Comparison of ENCODE assay signal across 8 cellular contexts in the genomic region with DNA sequence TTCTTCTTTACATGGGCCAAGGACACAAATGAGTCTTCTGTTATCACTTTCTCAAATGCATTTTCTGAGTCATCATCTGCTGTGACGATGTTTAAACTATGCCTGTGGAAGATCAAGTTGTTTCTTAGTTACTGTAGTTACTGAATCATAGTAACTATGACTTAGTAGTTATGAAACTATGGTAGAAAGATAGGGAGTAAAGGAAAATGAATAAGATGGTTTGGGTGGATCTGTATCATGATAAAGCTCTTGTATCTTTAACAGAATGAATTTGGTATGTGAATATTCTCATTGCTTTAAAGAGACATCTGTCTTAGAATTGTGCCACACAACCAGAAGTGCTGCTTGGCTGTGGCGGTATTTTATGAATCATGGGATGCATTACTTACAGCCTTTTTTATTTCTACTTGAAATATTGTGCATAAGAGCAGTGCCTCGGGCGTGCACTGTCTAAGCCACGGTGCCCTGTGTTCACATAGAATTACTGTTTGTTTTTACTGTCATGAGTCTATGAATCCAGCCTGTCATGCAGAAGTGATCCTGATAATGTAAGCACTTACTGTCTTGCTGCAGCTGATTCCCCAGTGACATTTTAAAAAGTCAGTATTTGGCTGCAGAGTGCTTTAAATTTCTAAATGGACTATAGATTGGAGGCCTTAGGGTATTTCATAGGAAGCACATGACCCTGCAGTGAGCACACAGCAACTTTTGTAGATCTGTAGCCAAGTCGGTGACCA.
DNase-seq lines count a peak whose midpoint lies in the region; ATAC-seq and TF ChIP-seq lines count a peak whose summit lies in the region.

No MANE protein-coding gene starts in this region.

- no peak for ATAC-seq in WTC11
- ATAC-seq in heart left ventricle, result peak; percentile 49 to 77 (median 62)
- ATAC-seq in GM21529 (IDR thresholded peaks at IDR 0.05; ENCODE audit: unreplicated experiment), result no peak

- 32 to 42% (median 37%) methylated on average over 6 of the region's 6 CpGs for WGBS in heart left ventricle, 4 donors

- DNase-seq in NCI-H1694 treated with DMSO at 0.1 percent for 48 hours (lab: John Stamatoyannopoulos, UW) (peak; percentile 19), NCI-H1694 (lab: John Stamatoyannopoulos, UW) (no peak), WTC11 (ENCODE audit: low spot score) (no peak), heart left ventricle (no peak), NK-92 (lab: John Stamatoyannopoulos, UW; ENCODE audit: unreplicated experiment) (no peak)
- DNase-seq in stimulated activated CD8-positive, alpha-beta memory T cell treated with anti-CD3 and anti-CD28 coated beads, Interleukin-4, amount 100 ng/mL, for 48 hours, result peak; percentile 36
- no peak for DNase-seq in effector CD8-positive, alpha-beta T cell (lab: John Stamatoyannopoulos, UW)

- peaks cover 3% of the 10 kb centered on the region; the same call in 1 of the 2 replicates for H3K4me1 Mint-ChIP-seq in WTC11

- peak overlapping the region in 5 of 12 donors; percentile 14 to 43 (median 29) for H3K27ac ChIP-seq in heart left ventricle

- peaks cover 0 to 14% (median under 1%) of the 10 kb centered on the region in 9 donors for H3K36me3 ChIP-seq in heart left ventricle

- no peak for TF ChIP-seq POLR2A in heart left ventricle (IDR thresholded peaks at IDR 0.05)

- intact Hi-C loops in heart left ventricle (cut with DNase I), result no loop called here

- POLR2A ChIA-PET in WTC11 (lab: Charles Lee), result no interaction called here

- no peaks in the 10 kb centered on the region for H3K27me3 ChIP-seq in heart left ventricle

- TF ChIP-seq CTCF in WTC11 (IDR thresholded peaks at IDR 0.05) (no peak), heart left ventricle (IDR thresholded peaks at IDR 0.05) (no peak)

- H3K4me1 ChIP-seq in heart left ventricle, result peaks cover 0 to 33% (median 17%) of the 10 kb centered on the region in 12 donors

- H3K9me3 ChIP-seq in heart left ventricle, result no peaks in the 10 kb centered on the region

- H3K36me3 Mint-ChIP-seq in WTC11, result no peaks in the 10 kb centered on the region

- no peaks in the 10 kb centered on the region for H3K9me3 Mint-ChIP-seq in WTC11

- no peak overlapping the region for H3K4me3 Mint-ChIP-seq in WTC11

- H3K4me3 ChIP-seq in heart left ventricle, result no peak overlapping the region

- H3K27ac Mint-ChIP-seq in WTC11, result peak overlapping the region; percentile 48; the same call in 1 of the 2 replicates

- CTCF ChIA-PET in WTC11 (lab: Charles Lee), result no interaction called here

- no peaks in the 10 kb centered on the region for H3K27me3 Mint-ChIP-seq in WTC11 (ENCODE audit: low read depth)

TF ChIP-seq in WTC11, 78 proteins besides CTCF, POLR2A, EP300 and RAD21:
- TF ChIP-seq FOXK1 (CRISPR knock-in tag; IDR thresholded peaks at IDR 0.05) (no peak), ZNF138 (CRISPR knock-in tag; conservative IDR thresholded peaks at IDR 0.05) (no peak), RORB (CRISPR knock-in tag; IDR thresholded peaks at IDR 0.05) (no peak), ZNF671 (CRISPR knock-in tag; IDR thresholded peaks at IDR 0.05) (no peak), ZNF219 (CRISPR knock-in tag; IDR thresholded peaks at IDR 0.05; ENCODE audit: borderline replicate concordance) (no peak), MXD4 (CRISPR knock-in tag; IDR thresholded peaks at IDR 0.05; ENCODE audit: borderline replicate concordance) (no peak)
- TF ChIP-seq, protein P1, sequence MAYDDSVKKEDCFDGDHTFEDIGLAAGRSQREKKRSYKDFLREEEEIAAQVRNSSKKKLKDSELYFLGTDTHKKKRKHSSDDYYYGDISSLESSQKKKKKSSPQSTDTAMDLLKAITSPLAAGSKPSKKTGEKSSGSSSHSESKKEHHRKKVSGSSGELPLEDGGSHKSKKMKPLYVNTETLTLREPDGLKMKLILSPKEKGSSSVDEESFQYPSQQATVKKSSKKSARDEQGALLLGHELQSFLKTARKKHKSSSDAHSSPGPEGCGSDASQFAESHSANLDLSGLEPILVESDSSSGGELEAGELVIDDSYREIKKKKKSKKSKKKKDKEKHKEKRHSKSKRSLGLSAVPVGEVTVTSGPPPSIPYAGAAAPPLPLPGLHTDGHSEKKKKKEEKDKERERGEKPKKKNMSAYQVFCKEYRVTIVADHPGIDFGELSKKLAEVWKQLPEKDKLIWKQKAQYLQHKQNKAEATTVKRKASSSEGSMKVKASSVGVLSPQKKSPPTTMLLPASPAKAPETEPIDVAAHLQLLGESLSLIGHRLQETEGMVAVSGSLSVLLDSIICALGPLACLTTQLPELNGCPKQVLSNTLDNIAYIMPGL (CRISPR knock-in tag; IDR thresholded peaks at IDR 0.05), result no peak
- TF ChIP-seq, protein P2, sequence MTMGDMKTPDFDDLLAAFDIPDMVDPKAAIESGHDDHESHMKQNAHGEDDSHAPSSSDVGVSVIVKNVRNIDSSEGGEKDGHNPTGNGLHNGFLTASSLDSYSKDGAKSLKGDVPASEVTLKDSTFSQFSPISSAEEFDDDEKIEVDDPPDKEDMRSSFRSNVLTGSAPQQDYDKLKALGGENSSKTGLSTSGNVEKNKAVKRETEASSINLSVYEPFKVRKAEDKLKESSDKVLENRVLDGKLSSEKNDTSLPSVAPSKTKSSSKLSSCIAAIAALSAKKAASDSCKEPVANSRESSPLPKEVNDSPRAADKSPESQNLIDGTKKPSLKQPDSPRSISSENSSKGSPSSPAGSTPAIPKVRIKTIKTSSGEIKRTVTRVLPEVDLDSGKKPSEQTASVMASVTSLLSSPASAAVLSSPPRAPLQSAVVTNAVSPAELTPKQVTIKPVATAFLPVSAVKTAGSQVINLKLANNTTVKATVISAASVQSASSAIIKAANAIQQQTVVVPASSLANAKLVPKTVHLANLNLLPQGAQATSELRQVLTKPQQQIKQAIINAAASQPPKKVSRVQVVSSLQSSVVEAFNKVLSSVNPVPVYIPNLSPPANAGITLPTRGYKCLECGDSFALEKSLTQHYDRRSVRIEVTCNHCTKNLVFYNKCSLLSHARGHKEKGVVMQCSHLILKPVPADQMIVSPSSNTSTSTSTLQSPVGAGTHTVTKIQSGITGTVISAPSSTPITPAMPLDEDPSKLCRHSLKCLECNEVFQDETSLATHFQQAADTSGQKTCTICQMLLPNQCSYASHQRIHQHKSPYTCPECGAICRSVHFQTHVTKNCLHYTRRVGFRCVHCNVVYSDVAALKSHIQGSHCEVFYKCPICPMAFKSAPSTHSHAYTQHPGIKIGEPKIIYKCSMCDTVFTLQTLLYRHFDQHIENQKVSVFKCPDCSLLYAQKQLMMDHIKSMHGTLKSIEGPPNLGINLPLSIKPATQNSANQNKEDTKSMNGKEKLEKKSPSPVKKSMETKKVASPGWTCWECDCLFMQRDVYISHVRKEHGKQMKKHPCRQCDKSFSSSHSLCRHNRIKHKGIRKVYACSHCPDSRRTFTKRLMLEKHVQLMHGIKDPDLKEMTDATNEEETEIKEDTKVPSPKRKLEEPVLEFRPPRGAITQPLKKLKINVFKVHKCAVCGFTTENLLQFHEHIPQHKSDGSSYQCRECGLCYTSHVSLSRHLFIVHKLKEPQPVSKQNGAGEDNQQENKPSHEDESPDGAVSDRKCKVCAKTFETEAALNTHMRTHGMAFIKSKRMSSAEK (CRISPR knock-in tag; IDR thresholded peaks at IDR 0.05; ENCODE audit: borderline replicate concordance), result no peak
- TF ChIP-seq, protein P3, sequence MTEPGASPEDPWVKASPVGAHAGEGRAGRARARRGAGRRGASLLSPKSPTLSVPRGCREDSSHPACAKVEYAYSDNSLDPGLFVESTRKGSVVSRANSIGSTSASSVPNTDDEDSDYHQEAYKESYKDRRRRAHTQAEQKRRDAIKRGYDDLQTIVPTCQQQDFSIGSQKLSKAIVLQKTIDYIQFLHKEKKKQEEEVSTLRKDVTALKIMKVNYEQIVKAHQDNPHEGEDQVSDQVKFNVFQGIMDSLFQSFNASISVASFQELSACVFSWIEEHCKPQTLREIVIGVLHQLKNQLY (CRISPR knock-in tag; IDR thresholded peaks at IDR 0.05), result no peak
- TF ChIP-seq, protein P4, sequence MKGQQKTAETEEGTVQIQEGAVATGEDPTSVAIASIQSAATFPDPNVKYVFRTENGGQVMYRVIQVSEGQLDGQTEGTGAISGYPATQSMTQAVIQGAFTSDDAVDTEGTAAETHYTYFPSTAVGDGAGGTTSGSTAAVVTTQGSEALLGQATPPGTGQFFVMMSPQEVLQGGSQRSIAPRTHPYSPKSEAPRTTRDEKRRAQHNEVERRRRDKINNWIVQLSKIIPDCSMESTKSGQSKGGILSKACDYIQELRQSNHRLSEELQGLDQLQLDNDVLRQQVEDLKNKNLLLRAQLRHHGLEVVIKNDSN (CRISPR knock-in tag; IDR thresholded peaks at IDR 0.05), result no peak

Comparison
In these comparisons a context has a peak if more than half of its experiments do, and no peak if none do; other contexts are left out.
1. DNase-seq: peak in NCI-H1694 treated with DMSO at 0.1 percent for 48 hours (single experiment) and stimulated activated CD8-positive, alpha-beta memory T cell treated with anti-CD3 and anti-CD28 coated beads, Interleukin-4, amount 100 ng/mL, for 48 hours (single experiment); none in NCI-H1694 (single experiment), WTC11 (single experiment), heart left ventricle (0 of 5), effector CD8-positive, alpha-beta T cell (single experiment) and NK-92 (single experiment).
2. ATAC-seq: peak in heart left ventricle (4 of 4); none in WTC11 (single experiment) and GM21529 (single experiment).